20 cellular contexts compared by ENCODE assay signal in genomic region chr7:104938741-104939390, GRCh38.
DNase-seq lines count a peak whose midpoint lies in the region; ATAC-seq and TF ChIP-seq lines count a peak whose summit lies in the region.
"Had no signal": no experiment of that assay in that cellular context is flagged by ENCODE, and none has a peak within 500 bp of the region (broad histone marks: within the 10 kb centered on the region; RNA-seq: fewer than 3 reads in every experiment).

No MANE protein-coding gene starts in this region.

- H4K8ac ChIP-seq in mesenchymal stem cell (ENCODE audit: low read length) = no peak overlapping the region

- no peak overlapping the region for H3K27ac ChIP-seq in CD4-positive, alpha-beta T cell (ENCODE audit: low read depth, low read length)
- H3K27ac ChIP-seq in mesenchymal stem cell (ENCODE audit: low read length, poor library complexity, severe bottlenecking) = peak overlapping the region; percentile 29
- H3K27ac ChIP-seq in osteoblast (ENCODE audit: low read depth, low read length) = no peak overlapping the region
- H3K27ac ChIP-seq: breast epithelium, dorsolateral prefrontal cortex, left lung had no signal

- no peaks in the 10 kb centered on the region for H3K79me1 ChIP-seq in mesenchymal stem cell (replicated peaks; ENCODE audit: low read length, poor library complexity, severe bottlenecking)

- H3K36me3 ChIP-seq in mesenchymal stem cell (ENCODE audit: control insufficient read depth in 1 of 2, insufficient read depth in 2 of 2, low read depth in 1 of 2, low read length in 2 of 2) (no peaks in the 10 kb centered on the region), osteoblast (ENCODE audit: insufficient read depth, low read length) (no peaks in the 10 kb centered on the region)
- H3K36me3 ChIP-seq: breast epithelium, left lung had no signal

- TF ChIP-seq CTCF in CD4-positive, alpha-beta T cell (IDR thresholded peaks at IDR 0.05) = no peak
- no peak for TF ChIP-seq CTCF in osteoblast (IDR thresholded peaks at IDR 0.05; ENCODE audit: extremely low read depth, low read depth, low read length)

- H3K4me1 ChIP-seq in mesenchymal stem cell (ENCODE audit: control insufficient read depth, insufficient read depth, low read depth, low read length) = peaks cover 19% of the 10 kb centered on the region
- H3K4me1 ChIP-seq in osteoblast (ENCODE audit: insufficient read depth, low read length) = peaks cover 13% of the 10 kb centered on the region

- H3K4me2 ChIP-seq in mesenchymal stem cell (ENCODE audit: low read length, poor library complexity, severe bottlenecking) (no peak overlapping the region), osteoblast (ENCODE audit: insufficient read depth, low read length) (no peak overlapping the region)

- no peak overlapping the region for H2BK15ac ChIP-seq in mesenchymal stem cell (ENCODE audit: low read depth, poor library complexity, severe bottlenecking)

- no peak overlapping the region for H3K4ac ChIP-seq in mesenchymal stem cell (ENCODE audit: low read depth in 1 of 2, low read length in 2 of 2)

- H3K27ac Mint-ChIP-seq in CD4-positive, alpha-beta T cell = peak overlapping the region; percentile 38
- H3K27ac Mint-ChIP-seq in activated CD8-positive, alpha-beta T cell treated with anti-CD3 and anti-CD28 coated beads, Interleukin-2, amount 10 ng/mL, durations not matched to agents 7 days and 5 days = peak overlapping the region; percentile 37

- POLR2A ChIA-PET in CD4-positive, alpha-beta T cell (lab: Charles Lee) = no interaction called here
- POLR2A ChIA-PET in activated CD8-positive, alpha-beta T cell treated with anti-CD3 and anti-CD28 coated beads, Interleukin-2, amount 10 ng/mL, durations not matched to agents 7 days and 5 days (lab: Charles Lee) = interaction anchor here (1.3 to 8.8 kb wide), 3 partner anchors 13 to 75 kb away, joined by 4 to 96 read pairs (median 29); partner anchors contain the start of gene KMT2E

- no peak overlapping the region for H2BK120ac ChIP-seq in mesenchymal stem cell (ENCODE audit: low read depth, low read length)

- no peak overlapping the region for H3K14ac ChIP-seq in mesenchymal stem cell (ENCODE audit: low read length in 2 of 2)

- no peak for DNase-seq in CD4-positive, alpha-beta T cell
- no peak for DNase-seq in activated CD8-positive, alpha-beta T cell treated with anti-CD3 and anti-CD28 coated beads, Interleukin-2, amount 10 ng/mL, durations not matched to agents 7 days and 5 days
- DNase-seq in mesenchymal stem cell = no peak
- no peak for DNase-seq in anterior cingulate cortex (lab: John Stamatoyannopoulos, UW)
- DNase-seq in foreskin melanocyte = no peak
- no peak for DNase-seq in osteoblast (ENCODE audit: insufficient read length, low spot score, missing footprints)
- DNase-seq: DMS 273 treated with DMSO at 0.1 percent for 48 hours; dorsolateral prefrontal cortex; erythroblast; left lung; NCI-H1417; NCI-H2171 treated with DMSO at 0.1 percent for 48 hours; NCI-H774; posterior cingulate gyrus; small intestine; stimulated activated CD4-positive, alpha-beta T cell treated with anti-CD3 and anti-CD28 coated beads, Interleukin-4, amount 100 ng/mL, for 4 hours; stimulated activated CD8-positive, alpha-beta memory T cell treated with anti-CD3 and anti-CD28 coated beads, Interleukin-4, amount 100 ng/mL, for 48 hours had no signal

- peaks cover 38% of the 10 kb centered on the region for H3K4me1 Mint-ChIP-seq in CD4-positive, alpha-beta T cell (ENCODE audit: low read depth)
- H3K4me1 Mint-ChIP-seq in activated CD8-positive, alpha-beta T cell treated with anti-CD3 and anti-CD28 coated beads, Interleukin-2, amount 10 ng/mL, durations not matched to agents 7 days and 5 days (ENCODE audit: low read depth) = peaks cover 37% of the 10 kb centered on the region

- H4K91ac ChIP-seq in mesenchymal stem cell (ENCODE audit: low read length) = no peak overlapping the region

- CTCF ChIA-PET in CD4-positive, alpha-beta T cell (lab: Charles Lee) = interaction anchor here (0.6 kb wide), 2 partner anchors 88 to 1877 kb away, joined by 3 read pairs; no protein-coding TSS in a partner anchor
- CTCF ChIA-PET in activated CD8-positive, alpha-beta T cell treated with anti-CD3 and anti-CD28 coated beads, Interleukin-2, amount 10 ng/mL, durations not matched to agents 7 days and 5 days (lab: Charles Lee) = interaction anchor here (1.0 to 3.2 kb wide), 2 partner anchors 21 to 42 kb away, joined by 3 to 10 read pairs; no protein-coding TSS in a partner anchor

- no peak overlapping the region for H3K18ac ChIP-seq in mesenchymal stem cell (ENCODE audit: low read depth in 1 of 2, low read length in 2 of 2)

- peak overlapping the region; percentile 71 for H3K4me3 Mint-ChIP-seq in CD4-positive, alpha-beta T cell
- H3K4me3 Mint-ChIP-seq in activated CD8-positive, alpha-beta T cell treated with anti-CD3 and anti-CD28 coated beads, Interleukin-2, amount 10 ng/mL, durations not matched to agents 7 days and 5 days = no peak overlapping the region

- ATAC-seq in CD4-positive, alpha-beta T cell (ENCODE audit: poor library complexity) = no peak
- ATAC-seq in GM21723 (IDR thresholded peaks at IDR 0.05; ENCODE audit: unreplicated experiment) = peak; percentile 26
- ATAC-seq in activated CD8-positive, alpha-beta T cell treated with anti-CD3 and anti-CD28 coated beads, Interleukin-2, amount 10 ng/mL, durations not matched to agents 7 days and 5 days = no peak
- ATAC-seq: left lung, Panc1 had no signal

- no peaks in the 10 kb centered on the region for H3K9me3 ChIP-seq in CD4-positive, alpha-beta T cell (ENCODE audit: control insufficient read depth, low read length)
- H3K9me3 ChIP-seq in mesenchymal stem cell (ENCODE audit: control insufficient read depth, low read length) (no peaks in the 10 kb centered on the region), osteoblast (ENCODE audit: low read depth, low read length) (no peaks in the 10 kb centered on the region)
- H3K9me3 ChIP-seq: breast epithelium, left lung had no signal

- no peaks in the 10 kb centered on the region for H4K20me1 ChIP-seq in osteoblast (ENCODE audit: insufficient read depth, low read length)

- H3K27me3 Mint-ChIP-seq in CD4-positive, alpha-beta T cell = no peaks in the 10 kb centered on the region
- H3K27me3 Mint-ChIP-seq in activated CD8-positive, alpha-beta T cell treated with anti-CD3 and anti-CD28 coated beads, Interleukin-2, amount 10 ng/mL, durations not matched to agents 7 days and 5 days (ENCODE audit: low read depth) = no peaks in the 10 kb centered on the region

- H3K23ac ChIP-seq in mesenchymal stem cell (ENCODE audit: low read length in 2 of 2) = no peak overlapping the region

- no peak overlapping the region for H2BK5ac ChIP-seq in mesenchymal stem cell (ENCODE audit: low read depth, low read length, poor library complexity, severe bottlenecking)

- H3K9me3 Mint-ChIP-seq in CD4-positive, alpha-beta T cell = peaks cover 2% of the 10 kb centered on the region
- no peaks in the 10 kb centered on the region for H3K9me3 Mint-ChIP-seq in activated CD8-positive, alpha-beta T cell treated with anti-CD3 and anti-CD28 coated beads, Interleukin-2, amount 10 ng/mL, durations not matched to agents 7 days and 5 days (ENCODE audit: insufficient read depth)

- H2AFZ ChIP-seq in mesenchymal stem cell (ENCODE audit: low read depth, low read length) (no peak overlapping the region), osteoblast (ENCODE audit: low read length) (no peak overlapping the region)

- no peaks in the 10 kb centered on the region for H3K27me3 ChIP-seq in CD4-positive, alpha-beta T cell (ENCODE audit: control insufficient read depth, insufficient read depth, low read length)
- H3K27me3 ChIP-seq in mesenchymal stem cell (ENCODE audit: control insufficient read depth in 1 of 2, insufficient read depth in 1 of 2, low read length in 2 of 2) (no peaks in the 10 kb centered on the region), osteoblast (ENCODE audit: insufficient read depth, low read length) (no peaks in the 10 kb centered on the region)
- H3K27me3 ChIP-seq: breast epithelium, dorsolateral prefrontal cortex, left lung had no signal

- H2AK5ac ChIP-seq in mesenchymal stem cell (ENCODE audit: low read length, severe bottlenecking) = peak overlapping the region; percentile 77

- WGBS in mesenchymal stem cell = no CpG with 5 or more reads among the region's 1 CpG

- H3K4me3 ChIP-seq in mesenchymal stem cell (ENCODE audit: insufficient read depth in 1 of 2, low read depth in 1 of 2, low read length in 2 of 2) = no peak overlapping the region
- H3K4me3 ChIP-seq in osteoblast (ENCODE audit: insufficient read depth, low read length) = no peak overlapping the region
- H3K4me3 ChIP-seq: breast epithelium, dorsolateral prefrontal cortex, left lung had no signal

- no peaks in the 10 kb centered on the region for H3K79me2 ChIP-seq in osteoblast (ENCODE audit: insufficient read depth, low read length)

- intact Hi-C loops in CD4-positive, alpha-beta T cell (cut with DNase I, micrococcal nuclease) = no loop called here

- no peak overlapping the region for H3K9ac ChIP-seq in mesenchymal stem cell (ENCODE audit: low read length)

- H2BK12ac ChIP-seq in mesenchymal stem cell (ENCODE audit: low read length in 2 of 2) = no peak overlapping the region

- peaks cover 4% of the 10 kb centered on the region for H3K36me3 Mint-ChIP-seq in CD4-positive, alpha-beta T cell (ENCODE audit: low read depth)
- H3K36me3 Mint-ChIP-seq in activated CD8-positive, alpha-beta T cell treated with anti-CD3 and anti-CD28 coated beads, Interleukin-2, amount 10 ng/mL, durations not matched to agents 7 days and 5 days (ENCODE audit: low read depth) = peaks cover 2% of the 10 kb centered on the region
